In the genomic region with DNA sequence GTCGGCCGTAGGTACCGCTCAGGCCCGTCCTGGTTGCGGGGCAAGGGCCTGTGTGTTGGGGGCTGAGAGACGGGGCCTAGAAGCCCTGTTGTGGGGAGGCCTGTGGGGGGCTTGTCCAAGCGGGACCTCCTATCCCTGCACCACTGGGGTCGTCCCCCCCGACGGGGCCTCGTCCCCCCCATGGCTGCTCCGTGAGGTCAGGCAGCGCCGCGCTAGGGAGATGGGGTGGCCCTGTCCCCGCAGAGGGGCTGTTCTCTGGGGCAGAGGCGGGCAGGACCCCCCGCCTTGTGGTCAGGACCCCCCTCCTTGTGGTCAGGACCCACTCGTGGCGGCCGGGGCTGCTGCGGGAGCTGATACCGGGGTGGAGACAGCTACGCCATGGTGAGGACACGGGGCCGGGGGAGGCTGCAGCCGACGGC, we compare ENCODE assay signal across 1 cellular context.
A peak's percentile ranks its signal among the peaks of the same experiment; 100 is the strongest.
TF ChIP-seq lines count a peak whose summit lies in the region.

No MANE protein-coding gene starts in this region.

TF ChIP-seq in WTC11, 78 proteins besides CTCF, POLR2A, EP300 and RAD21:
- TF ChIP-seq, protein P1, sequence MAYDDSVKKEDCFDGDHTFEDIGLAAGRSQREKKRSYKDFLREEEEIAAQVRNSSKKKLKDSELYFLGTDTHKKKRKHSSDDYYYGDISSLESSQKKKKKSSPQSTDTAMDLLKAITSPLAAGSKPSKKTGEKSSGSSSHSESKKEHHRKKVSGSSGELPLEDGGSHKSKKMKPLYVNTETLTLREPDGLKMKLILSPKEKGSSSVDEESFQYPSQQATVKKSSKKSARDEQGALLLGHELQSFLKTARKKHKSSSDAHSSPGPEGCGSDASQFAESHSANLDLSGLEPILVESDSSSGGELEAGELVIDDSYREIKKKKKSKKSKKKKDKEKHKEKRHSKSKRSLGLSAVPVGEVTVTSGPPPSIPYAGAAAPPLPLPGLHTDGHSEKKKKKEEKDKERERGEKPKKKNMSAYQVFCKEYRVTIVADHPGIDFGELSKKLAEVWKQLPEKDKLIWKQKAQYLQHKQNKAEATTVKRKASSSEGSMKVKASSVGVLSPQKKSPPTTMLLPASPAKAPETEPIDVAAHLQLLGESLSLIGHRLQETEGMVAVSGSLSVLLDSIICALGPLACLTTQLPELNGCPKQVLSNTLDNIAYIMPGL (CRISPR knock-in tag; IDR thresholded peaks at IDR 0.05) = peak; percentile 49; the same call in 1 of the 2 replicates
- TF ChIP-seq RELA (CRISPR knock-in tag; IDR thresholded peaks at IDR 0.05; ENCODE audit: borderline replicate concordance) (0 out of 2 replicates have a peak, but pooled peaks have one; percentile 5), HMGA2 (CRISPR knock-in tag; IDR thresholded peaks at IDR 0.05) (no peak)
